8 cellular contexts compared by ENCODE assay signal in genomic region chr12:46387697-46388096, GRCh38. TPM values are rescaled to one million over a fixed set of nuclear protein-coding genes. Genes with fewer than 3 reads are reported as not detected.
A peak's percentile ranks its signal among the peaks of the same experiment; 100 is the strongest.
DNase-seq lines count a peak whose midpoint lies in the region; ATAC-seq and TF ChIP-seq lines count a peak whose summit lies in the region.

No MANE protein-coding gene starts in this region.

- no peaks in the 10 kb centered on the region for H3K27me3 ChIP-seq in HUES6 (ENCODE audit: control insufficient read depth, insufficient read depth, low read length)

- peaks cover 87% of the 10 kb centered on the region for H3K4me1 Mint-ChIP-seq in chondrocyte (ENCODE audit: low read depth)

- H3K9ac ChIP-seq in HUES6 (ENCODE audit: low read length): peak overlapping the region; percentile 31

- H3K9me3 ChIP-seq in HUES6 (ENCODE audit: control insufficient read depth, insufficient read depth, low read depth, low read length): no peaks in the 10 kb centered on the region

- H3K27ac ChIP-seq in HUES6 (ENCODE audit: low read depth, low read length): peak overlapping the region; percentile 78; the same call in 1 of the 2 replicates

- H3K9me3 Mint-ChIP-seq in chondrocyte (ENCODE audit: low read depth): peaks cover 2% of the 10 kb centered on the region

- DNase-seq in GM12864 (ENCODE audit: low read depth): no peak
- no peak for DNase-seq in chondrocyte (ENCODE audit: low spot score)
- DNase-seq in skeletal muscle cell (ENCODE audit: low read depth): no peak
- DNase-seq in HPDE6-E6E7 (ENCODE audit: extremely low spot score): no peak
- DNase-seq in H4 (ENCODE audit: low spot score): no peak
- DNase-seq in EL: no peak

- H3K4me3 Mint-ChIP-seq in chondrocyte (ENCODE audit: unreplicated experiment): peak overlapping the region; percentile 57

- H3K27ac Mint-ChIP-seq in chondrocyte (ENCODE audit: unreplicated experiment): peak overlapping the region; percentile 99

- ATAC-seq in HG03521 (IDR thresholded peaks at IDR 0.05; ENCODE audit: unreplicated experiment): no peak

- peaks cover 5% of the 10 kb centered on the region; the same call in 1 of the 2 replicates for H3K36me3 ChIP-seq in HUES6 (ENCODE audit: control insufficient read depth, insufficient read depth, low read length)

- no peak for TF ChIP-seq CTCF in GM12864 (IDR thresholded peaks at IDR 0.05; ENCODE audit: low read depth, low read length, missing control alignments)
- no peak for TF ChIP-seq CTCF in chondrocyte (IDR thresholded peaks at IDR 0.05)

- H3K4me1 ChIP-seq in HUES6 (ENCODE audit: control insufficient read depth, insufficient read depth, low read length): peaks cover 73% of the 10 kb centered on the region

- no peaks in the 10 kb centered on the region for H3K36me3 Mint-ChIP-seq in chondrocyte (ENCODE audit: low read depth)

- peak overlapping the region; percentile 33; the same call in 1 of the 2 replicates for H3K4me3 ChIP-seq in GM12864 (ENCODE audit: low read depth, low read length)
- peak overlapping the region; percentile 32; the same call in 1 of the 2 replicates for H3K4me3 ChIP-seq in HUES6 (ENCODE audit: low read depth, low read length)
- peak overlapping the region; percentile 1 for H3K4me3 ChIP-seq in skeletal muscle cell (ENCODE audit: low read depth, low read length)

- no peaks in the 10 kb centered on the region for H3K27me3 Mint-ChIP-seq in chondrocyte (ENCODE audit: low read depth)

RNA-seq across cellular contexts. Expression of gene SLC38A2, which starts 15.1 kb away (rescaled TPM):
- total RNA-seq in chondrocyte: 580 to 614 TPM (median 596 TPM) in 3 replicates
- 203 and 263 TPM in 2 replicates for total RNA-seq in H4 (2014; rRNA removed; shearing (Covaris generic))
